In the genomic region with DNA sequence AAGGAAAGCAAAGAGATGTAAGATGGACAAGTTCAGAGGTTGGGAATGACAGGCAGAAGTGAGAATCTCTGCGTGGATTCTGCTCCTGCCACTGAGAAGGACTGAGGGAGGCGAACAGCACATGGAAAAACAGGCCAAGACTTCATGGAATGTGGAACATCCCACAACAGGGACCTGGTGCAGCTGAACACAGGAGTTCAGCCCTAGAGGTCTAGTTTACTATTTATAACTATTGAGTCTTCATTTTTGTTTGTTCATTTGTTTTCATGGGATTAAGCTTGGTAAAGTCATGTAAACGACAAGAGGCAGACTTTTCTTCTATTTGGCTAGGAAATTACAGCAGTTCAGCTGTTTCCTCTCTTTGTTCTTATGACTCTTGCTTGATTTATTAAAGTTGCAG, we compare ENCODE assay signal across 1 cellular context.
TF ChIP-seq lines count a peak whose summit lies in the region.

No MANE protein-coding gene starts in this region.

TF ChIP-seq in IMR-90, 13 proteins besides CTCF, POLR2A, EP300 and RAD21:
- no peak for TF ChIP-seq CEBPB (IDR thresholded peaks at IDR 0.05; ENCODE audit: low read depth, low read length)
- TF ChIP-seq BHLHE40 (IDR thresholded peaks at IDR 0.05; ENCODE audit: low read depth, low read length), result peak; percentile 4; the same call in 1 of the 2 replicates
